In genomic region chr1:183416850-183417690, GRCh38 we compare ENCODE assay signal across 1 cellular context.
A peak's percentile ranks its signal among the peaks of the same experiment; 100 is the strongest.
TF ChIP-seq lines count a peak whose summit lies in the region.

No MANE protein-coding gene starts in this region.

TF ChIP-seq in GM23338, 12 proteins besides CTCF, POLR2A, EP300 and RAD21 (continued from another document):
- peak; percentile 95 for TF ChIP-seq REST (IDR thresholded peaks at IDR 0.05; ENCODE audit: unreplicated experiment)
